In genomic region chr1:31310131-31310530, GRCh38 we compare ENCODE assay signal across 16 cellular contexts. TPM values are rescaled to one million over a fixed set of nuclear protein-coding genes. Genes with fewer than 3 reads are reported as not detected.
DNase-seq lines count a peak whose midpoint lies in the region; ATAC-seq and TF ChIP-seq lines count a peak whose summit lies in the region.
"Had no signal": no experiment of that assay in that cellular context is flagged by ENCODE, and none has a peak within 500 bp of the region (broad histone marks: within the 10 kb centered on the region; RNA-seq: fewer than 3 reads in every experiment).

No MANE protein-coding gene starts in this region.

- H3F3A ChIP-seq in SK-N-SH (replicated peaks; ENCODE audit: insufficient read depth) = peaks cover 16% of the 10 kb centered on the region

- no peak for TF ChIP-seq RAD21 in SK-N-SH (IDR thresholded peaks at IDR 0.05; ENCODE audit: low read length)

- POLR2A ChIA-PET in SK-N-SH (lab: Yijun Ruan, JAX) = no interaction called here

- WGBS in SK-N-SH (ENCODE audit: low lambda C conversion rate) = 79% methylated on average over 4 of the region's 4 CpGs

- H2AFZ ChIP-seq in SK-N-SH (ENCODE audit: low read depth) = no peak overlapping the region

- H3K4me1 ChIP-seq in SK-N-SH (ENCODE audit: control insufficient read depth in 1 of 2, insufficient read depth in 2 of 2, low read depth in 1 of 2, low read length in 1 of 2) (no peaks in the 10 kb centered on the region), vagina (peaks cover 8% of the 10 kb centered on the region)
- H3K4me1 ChIP-seq: BLaER1 treated with 17β-estradiol and CSF1 and Interleukin-3, amounts not matched to agents 10 nM and 100 nM had no signal

- no peaks in the 10 kb centered on the region for H3K9me2 ChIP-seq in SK-N-SH

- H3K36me3 ChIP-seq in SK-N-SH (replicated peaks in 1 of 2; ENCODE audit: control insufficient read depth in 1 of 2, insufficient read depth in 2 of 2, low read length in 1 of 2) = peaks cover 25 to 39% of the 10 kb centered on the region in 2 experiments
- peaks cover 0 to 26% of the 10 kb centered on the region in 2 donors for H3K36me3 ChIP-seq in vagina

- H3K27ac Mint-ChIP-seq in mesothelial cell of epicardium = no peak overlapping the region
- H3K27ac Mint-ChIP-seq in activated T-cell treated with anti-CD3 and anti-CD28 coated beads, Interleukin-2, amount 50 U/mL, for 24 hours = no peak overlapping the region
- H3K27ac Mint-ChIP-seq: CD4-positive, CD25-positive, alpha-beta regulatory T cell; HFFc6 had no signal

- TF ChIP-seq CTCF in SK-N-SH (IDR thresholded peaks at IDR 0.05) = no peak
- no peak for TF ChIP-seq CTCF in vagina (IDR thresholded peaks at IDR 0.05)
- no peak for TF ChIP-seq CTCF in mesothelial cell of epicardium (IDR thresholded peaks at IDR 0.05; ENCODE audit: unreplicated experiment)

- H3K4me3 Mint-ChIP-seq in mesothelial cell of epicardium = no peak overlapping the region
- H3K4me3 Mint-ChIP-seq in activated T-cell treated with anti-CD3 and anti-CD28 coated beads, Interleukin-2, amount 50 U/mL, for 24 hours = no peak overlapping the region
- H3K4me3 Mint-ChIP-seq: CD4-positive, CD25-positive, alpha-beta regulatory T cell; H9; HFFc6 had no signal

- H3K9ac ChIP-seq in SK-N-SH = no peak overlapping the region
- H3K9ac ChIP-seq: BLaER1 treated with 17β-estradiol and CSF1 and Interleukin-3, amounts not matched to agents 10 nM and 100 nM had no signal

- intact Hi-C loops in vagina (cut with DNase I) = no loop called here

- TF ChIP-seq POLR2A in vagina (IDR thresholded peaks at IDR 0.05) = no peak

- H3K9me3 ChIP-seq in SK-N-SH = no peaks in the 10 kb centered on the region
- H3K9me3 ChIP-seq in vagina = no peaks in the 10 kb centered on the region
- H3K9me3 ChIP-seq: BLaER1 treated with 17β-estradiol and CSF1 and Interleukin-3, amounts not matched to agents 10 nM and 100 nM had no signal

- H3K4me1 Mint-ChIP-seq in mesothelial cell of epicardium = peaks cover 8% of the 10 kb centered on the region
- peaks cover 12% of the 10 kb centered on the region for H3K4me1 Mint-ChIP-seq in activated T-cell treated with anti-CD3 and anti-CD28 coated beads, Interleukin-2, amount 50 U/mL, for 24 hours (ENCODE audit: low read depth)

- peaks cover 5% of the 10 kb centered on the region for H3K9me3 Mint-ChIP-seq in mesothelial cell of epicardium
- no peaks in the 10 kb centered on the region for H3K9me3 Mint-ChIP-seq in activated T-cell treated with anti-CD3 and anti-CD28 coated beads, Interleukin-2, amount 50 U/mL, for 24 hours
- H3K9me3 Mint-ChIP-seq: CD4-positive, CD25-positive, alpha-beta regulatory T cell; H9; HFFc6 had no signal

- no peaks in the 10 kb centered on the region for H4K20me1 ChIP-seq in SK-N-SH (ENCODE audit: insufficient read depth)

- no peak for ATAC-seq in SK-N-SH treated with all-trans-retinoic acid at 6 μM for 48 hours
- ATAC-seq: GM12878 had no signal

- no peaks in the 10 kb centered on the region for H3K27me3 Mint-ChIP-seq in mesothelial cell of epicardium (ENCODE audit: low read depth)
- H3K27me3 Mint-ChIP-seq in activated T-cell treated with anti-CD3 and anti-CD28 coated beads, Interleukin-2, amount 50 U/mL, for 24 hours = no peaks in the 10 kb centered on the region
- H3K27me3 Mint-ChIP-seq: CD4-positive, CD25-positive, alpha-beta regulatory T cell had no signal

- CTCF ChIA-PET in SK-N-SH (lab: Yijun Ruan, JAX) = interaction anchor here (1.0 to 1.3 kb wide), 2 partner anchors 125 to 126 kb away, joined by 3 to 7 read pairs; no protein-coding TSS in a partner anchor

- no peak overlapping the region for H3K4me2 ChIP-seq in SK-N-SH
- H3K4me2 ChIP-seq: BLaER1 treated with 17β-estradiol and CSF1 and Interleukin-3, amounts not matched to agents 10 nM and 100 nM had no signal

- no peak for TF ChIP-seq EP300 in SK-N-SH (IDR thresholded peaks at IDR 0.05; ENCODE audit: borderline replicate concordance in 1 of 2, low read depth in 1 of 2, low read length in 1 of 2)

- H3K27me3 ChIP-seq in SK-N-SH (ENCODE audit: insufficient read depth) (no peaks in the 10 kb centered on the region), vagina (no peaks in the 10 kb centered on the region)
- H3K27me3 ChIP-seq: BLaER1 treated with 17β-estradiol and CSF1 and Interleukin-3, amounts not matched to agents 10 nM and 100 nM had no signal

- DNase-seq in SK-N-SH = no peak
- peak; percentile 80 for DNase-seq in NCI-H82 (lab: John Stamatoyannopoulos, UW)
- DNase-seq in fibroblast of peridontal ligament (ENCODE audit: extremely low read depth) = peak; percentile 54
- DNase-seq in activated T-cell treated with anti-CD3 and anti-CD28 coated beads, Interleukin-2, amount 50 U/mL, for 48 hours = no peak
- DNase-seq in vagina (ENCODE audit: extremely low spot score in 2 of 2) = no peak
- no peak for DNase-seq in mesothelial cell of epicardium (ENCODE audit: low spot score in 2 of 2, unreplicated experiment in 2 of 2)
- no peak for DNase-seq in activated T-cell treated with anti-CD3 and anti-CD28 coated beads, Interleukin-2, amount 50 U/mL, for 24 hours
- DNase-seq: CD4-positive, CD25-positive, alpha-beta regulatory T cell; DMS 273 treated with DMSO at 0.1 percent for 48 hours; GOT3; H9; HFFc6 had no signal

- H3K27ac ChIP-seq in SK-N-SH (ENCODE audit: low read depth in 2 of 2, low read length in 1 of 2) (no peak overlapping the region), vagina (no peak overlapping the region)
- H3K27ac ChIP-seq: 22Rv1; BLaER1 treated with 17β-estradiol and CSF1 and Interleukin-3, amounts not matched to agents 10 nM and 100 nM had no signal

- peaks cover 49% of the 10 kb centered on the region for H3K79me2 ChIP-seq in SK-N-SH (ENCODE audit: insufficient read depth)

- peaks cover 25% of the 10 kb centered on the region for H3K36me3 Mint-ChIP-seq in mesothelial cell of epicardium
- peaks cover 73% of the 10 kb centered on the region for H3K36me3 Mint-ChIP-seq in activated T-cell treated with anti-CD3 and anti-CD28 coated beads, Interleukin-2, amount 50 U/mL, for 24 hours (ENCODE audit: low read depth)

- H3K4me3 ChIP-seq in SK-N-SH (ENCODE audit: low read depth in 2 of 2, low read length in 1 of 2) = no peak overlapping the region
- H3K4me3 ChIP-seq in vagina = no peak overlapping the region
- H3K4me3 ChIP-seq: BLaER1 treated with 17β-estradiol and CSF1 and Interleukin-3, amounts not matched to agents 10 nM and 100 nM; GM12878 had no signal

TF ChIP-seq in SK-N-SH, 30 proteins besides CTCF, POLR2A, EP300 and RAD21:
- TF ChIP-seq MAX (IDR thresholded peaks at IDR 0.05; ENCODE audit: low read depth) (0 out of 2 replicates have a peak, but pooled peaks have one; percentile 24), RFX5 (IDR thresholded peaks at IDR 0.05; ENCODE audit: low read length) (no peak)

TF ChIP-seq in SK-N-SH treated with all-trans-retinoic acid at 6 μM for 48 hours, 23 proteins besides CTCF, POLR2A, EP300 and RAD21:
- TF ChIP-seq TCF4 (CRISPR knock-in tag; IDR thresholded peaks at IDR 0.05; ENCODE audit: borderline replicate concordance) (no peak), POU6F1 (CRISPR knock-in tag; IDR thresholded peaks at IDR 0.05; ENCODE audit: borderline replicate concordance, low read depth) (no peak), ISL1 (CRISPR knock-in tag; IDR thresholded peaks at IDR 0.05) (no peak), GLIS3 (CRISPR knock-in tag; IDR thresholded peaks at IDR 0.05) (no peak), ESRRG (CRISPR knock-in tag; IDR thresholded peaks at IDR 0.05) (no peak), ZC3H10 (CRISPR knock-in tag; IDR thresholded peaks at IDR 0.05) (no peak), CSDC2 (CRISPR knock-in tag; IDR thresholded peaks at IDR 0.05) (no peak)

RNA-seq across cellular contexts. Expression of gene ZCCHC17, which starts 13.3 kb away (rescaled TPM):
- 25.8 and 33.8 TPM in 2 replicates for polyA plus RNA-seq in SK-N-SH (2012; rRNA removed)
- 37.5 and 39.2 TPM in 2 replicates for polyA plus RNA-seq in SK-N-SH (2012; cell fraction: cytosol; rRNA removed)
- 10.7 and 16.7 TPM in 2 replicates for polyA plus RNA-seq in SK-N-SH (2012; cell fraction: nucleus; rRNA removed)
- 17.4 TPM for total RNA-seq in vagina
- total RNA-seq in mesothelial cell of epicardium = 25.3 to 27.1 TPM (median 26.6 TPM) in 3 replicates

RNA-seq across cellular contexts. Expression of gene SNRNP40, which starts 13.5 kb away (rescaled TPM):
- polyA plus RNA-seq in SK-N-SH (2012; rRNA removed) = 46.7 and 53.3 TPM in 2 replicates
- 41.8 and 47.9 TPM in 2 replicates for polyA plus RNA-seq in SK-N-SH (2012; cell fraction: cytosol; rRNA removed)
- polyA plus RNA-seq in SK-N-SH (2012; cell fraction: nucleus; rRNA removed) = 30.1 and 44.6 TPM in 2 replicates
- total RNA-seq in vagina (38.1 TPM), mesothelial cell of epicardium (63.2 to 70.7 TPM (median 64.3 TPM) in 3 replicates)

Comparison
In these comparisons a context has a peak if more than half of its experiments do, and no peak if none do; other contexts are left out.
1. DNase-seq: peak in NCI-H82 (single experiment) and fibroblast of peridontal ligament (single experiment); none in SK-N-SH (single experiment), activated T-cell treated with anti-CD3 and anti-CD28 coated beads, Interleukin-2, amount 50 U/mL, for 48 hours (0 of 2), vagina (0 of 2), mesothelial cell of epicardium (0 of 2) and activated T-cell treated with anti-CD3 and anti-CD28 coated beads, Interleukin-2, amount 50 U/mL, for 24 hours (single experiment).